ENCODE assay signal across 9 cellular contexts in the genomic region with DNA sequence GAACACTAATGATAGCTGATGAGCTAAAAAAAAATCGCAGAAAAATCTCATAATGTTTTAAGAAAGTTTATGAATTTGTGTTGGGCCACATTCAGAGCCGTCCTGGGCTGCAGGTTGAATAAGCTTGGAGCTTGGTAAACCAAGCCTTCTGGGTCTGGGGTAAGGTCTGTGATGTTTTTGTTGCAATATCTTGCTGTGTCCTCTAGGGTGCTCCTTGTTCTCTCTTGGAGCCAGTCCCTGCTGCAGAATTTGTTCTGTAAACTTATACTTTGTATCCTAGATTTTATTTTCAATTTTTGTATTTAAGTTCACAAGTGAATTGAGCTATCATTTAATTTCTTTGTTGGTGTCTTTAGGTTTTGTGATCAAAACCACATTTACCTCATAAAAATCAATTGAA.
DNase-seq lines count a peak whose midpoint lies in the region; ATAC-seq, FAIRE-seq and TF ChIP-seq lines count a peak whose summit lies in the region.
"Had no signal": no experiment of that assay in that cellular context is flagged by ENCODE, and none has a peak within 500 bp of the region (broad histone marks: within the 10 kb centered on the region; RNA-seq: fewer than 3 reads in every experiment).

No MANE protein-coding gene starts in this region.

- H3K4me1 Mint-ChIP-seq in astrocyte (ENCODE audit: low read depth, unreplicated experiment) (peaks cover 12% of the 10 kb centered on the region), progenitor cell of endocrine pancreas (ENCODE audit: low read depth) (peaks cover 4% of the 10 kb centered on the region)
- H3K4me1 Mint-ChIP-seq: CD4-positive, CD25-positive, alpha-beta regulatory T cell had no signal

- no peak overlapping the region for H3K9ac ChIP-seq in astrocyte (ENCODE audit: low read length)

- no peaks in the 10 kb centered on the region for H3K4me1 ChIP-seq in astrocyte (ENCODE audit: insufficient read depth, low read length)

- ATAC-seq in HG03342 (IDR thresholded peaks at IDR 0.05; ENCODE audit: unreplicated experiment) = peak; percentile 96

- no peaks in the 10 kb centered on the region for H3K9me3 ChIP-seq in astrocyte (ENCODE audit: insufficient read depth, low read depth, low read length)

- no peaks in the 10 kb centered on the region for H3K27me3 ChIP-seq in astrocyte (ENCODE audit: insufficient read depth, low read length)

- peak; percentile 36 for TF ChIP-seq CTCF in astrocyte (IDR thresholded peaks at IDR 0.05; ENCODE audit: insufficient read depth, low read depth, low read length)
- TF ChIP-seq CTCF in progenitor cell of endocrine pancreas (IDR thresholded peaks at IDR 0.05; ENCODE audit: unreplicated experiment) = peak; percentile 24

- no peak overlapping the region for H2AFZ ChIP-seq in astrocyte (ENCODE audit: low read depth, low read length)

- H3K36me3 ChIP-seq in astrocyte (ENCODE audit: insufficient read depth, low read length) = no peaks in the 10 kb centered on the region

- no peak for FAIRE-seq in astrocyte (lab: Jason Lieb, UNC)

- H3K79me2 ChIP-seq in astrocyte (ENCODE audit: insufficient read depth, low read length) = no peaks in the 10 kb centered on the region

- H4K20me1 ChIP-seq in astrocyte (ENCODE audit: insufficient read depth, low read length) = no peaks in the 10 kb centered on the region

- peaks cover 3% of the 10 kb centered on the region for H3K9me3 Mint-ChIP-seq in astrocyte (ENCODE audit: unreplicated experiment)
- H3K9me3 Mint-ChIP-seq in progenitor cell of endocrine pancreas (ENCODE audit: low read depth) = peaks cover 2% of the 10 kb centered on the region

- no peak overlapping the region for H3K4me2 ChIP-seq in astrocyte (ENCODE audit: low read length)

- H3K27me3 Mint-ChIP-seq in astrocyte (ENCODE audit: low read depth, unreplicated experiment) (no peaks in the 10 kb centered on the region), progenitor cell of endocrine pancreas (no peaks in the 10 kb centered on the region)
- H3K27me3 Mint-ChIP-seq: CD4-positive, CD25-positive, alpha-beta regulatory T cell had no signal

- H3K4me3 ChIP-seq in astrocyte (ENCODE audit: insufficient read depth, low read depth, low read length) = no peak overlapping the region

- H3K36me3 Mint-ChIP-seq in astrocyte (ENCODE audit: low read depth, unreplicated experiment) = no peaks in the 10 kb centered on the region
- no peaks in the 10 kb centered on the region for H3K36me3 Mint-ChIP-seq in progenitor cell of endocrine pancreas (ENCODE audit: insufficient read depth)
- H3K36me3 Mint-ChIP-seq: CD4-positive, CD25-positive, alpha-beta regulatory T cell had no signal

- no peak overlapping the region for H3K27ac ChIP-seq in astrocyte (ENCODE audit: low read depth, low read length)

- DNase-seq in NCI-H82 (lab: John Stamatoyannopoulos, UW) (peak; percentile 25), NCI-H82 treated with DMSO at 0.1 percent for 48 hours (lab: John Stamatoyannopoulos, UW; ENCODE audit: unreplicated experiment) (no peak), astrocyte (ENCODE audit: low read depth) (no peak), progenitor cell of endocrine pancreas (ENCODE audit: low spot score, unreplicated experiment) (no peak), NOMO-1 (lab: John Stamatoyannopoulos, UW; ENCODE audit: unreplicated experiment in 2 of 2) (no peak), NCI-H748 (lab: John Stamatoyannopoulos, UW; ENCODE audit: unreplicated experiment) (no peak)
- DNase-seq in activated naive CD4-positive, alpha-beta T cell treated with Interleukin-2 at 50 U/mL for 16 hours = no peak

- H3K4me3 Mint-ChIP-seq in astrocyte (ENCODE audit: unreplicated experiment) = no peak overlapping the region
- H3K4me3 Mint-ChIP-seq in progenitor cell of endocrine pancreas (ENCODE audit: low read depth) = no peak overlapping the region
- H3K4me3 Mint-ChIP-seq: CD4-positive, CD25-positive, alpha-beta regulatory T cell had no signal

- H3K27ac Mint-ChIP-seq in astrocyte (ENCODE audit: unreplicated experiment) (no peak overlapping the region), progenitor cell of endocrine pancreas (no peak overlapping the region)
- H3K27ac Mint-ChIP-seq: CD4-positive, CD25-positive, alpha-beta regulatory T cell had no signal
